In genomic region chr15:79431636-79432344, GRCh38 we compare ENCODE assay signal across 8 cellular contexts. TPM values are rescaled to one million over a fixed set of nuclear protein-coding genes. Genes with fewer than 3 reads are reported as not detected.
DNase-seq lines count a peak whose midpoint lies in the region; ATAC-seq and TF ChIP-seq lines count a peak whose summit lies in the region.

A gene with protein sequence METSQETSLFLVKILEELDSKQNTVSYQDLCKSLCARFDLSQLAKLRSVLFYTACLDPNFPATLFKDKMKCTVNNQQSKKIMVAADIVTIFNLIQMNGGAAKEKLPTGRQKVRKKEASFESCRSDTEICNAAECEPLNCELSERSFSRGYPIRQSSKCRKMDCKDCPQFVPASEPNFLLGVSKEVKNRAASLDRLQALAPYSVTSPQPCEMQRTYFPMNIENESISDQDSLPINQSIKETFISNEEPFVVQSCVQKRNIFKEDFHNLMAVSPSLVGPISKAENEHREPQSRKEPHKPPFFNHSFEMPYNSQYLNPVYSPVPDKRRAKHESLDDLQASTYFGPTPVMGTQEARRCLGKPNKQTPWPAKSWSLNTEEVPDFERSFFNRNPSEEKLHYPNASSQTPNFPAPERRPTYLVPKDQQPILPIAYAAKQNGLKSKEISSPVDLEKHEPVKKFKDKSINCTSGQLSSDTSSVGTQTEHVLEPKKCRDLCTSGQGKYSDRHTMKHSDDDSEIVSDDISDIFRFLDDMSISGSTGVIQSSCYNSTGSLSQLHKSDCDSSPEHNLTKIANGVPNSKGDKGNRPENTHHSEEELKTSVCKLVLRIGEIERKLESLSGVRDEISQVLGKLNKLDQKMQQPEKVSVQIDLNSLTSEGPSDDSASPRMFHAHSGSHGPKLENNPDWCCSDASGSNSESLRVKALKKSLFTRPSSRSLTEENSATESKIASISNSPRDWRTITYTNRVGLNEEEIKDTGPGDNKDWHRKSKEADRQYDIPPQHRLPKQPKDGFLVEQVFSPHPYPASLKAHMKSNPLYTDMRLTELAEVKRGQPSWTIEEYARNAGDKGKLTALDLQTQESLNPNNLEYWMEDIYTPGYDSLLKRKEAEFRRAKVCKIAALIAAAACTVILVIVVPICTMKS (plus strand): TSS chr15:79432336. CDS start chr15:79456148, 23,812 bp downstream.

- DNase-seq in GM03348 (ENCODE audit: low spot score) (peak; percentile 83), MG63 (peak; percentile 67), dedifferentiated amniotic fluid mesenchymal stem cell (ENCODE audit: extremely low spot score) (peak; percentile 20), lower lobe of right lung (no peak), DMS153 (lab: John Stamatoyannopoulos, UW) (no peak), NAMALWA (ENCODE audit: low spot score) (no peak)

- no peak for TF ChIP-seq CTCF in lower lobe of right lung (IDR thresholded peaks at IDR 0.05)

- H3K27ac ChIP-seq in lower lobe of right lung (no peak within 1 kb of the TSS), urinary bladder (ENCODE audit: low read depth) (no peak within 1 kb of the TSS)

- H3K9me3 ChIP-seq in MG63 (no peaks in the 10 kb centered on the region), lower lobe of right lung (no peaks in the 10 kb centered on the region)

- H3K36me3 ChIP-seq in MG63 (no peaks in the 10 kb centered on the region), lower lobe of right lung (no peaks in the 10 kb centered on the region), urinary bladder (ENCODE audit: insufficient read depth) (no peaks in the 10 kb centered on the region)

- H3K27me3 ChIP-seq in MG63 (peaks cover 25% of the 10 kb centered on the region), lower lobe of right lung (ENCODE audit: low read depth) (peaks cover 70% of the 10 kb centered on the region)

- H3K4me3 ChIP-seq in MG63, result peak within 1 kb of the TSS; percentile 51
- peak within 1 kb of the TSS; percentile 42 for H3K4me3 ChIP-seq in lower lobe of right lung
- H3K4me3 ChIP-seq in urinary bladder (ENCODE audit: low read depth, low read length), result peak within 1 kb of the TSS; percentile 44

- ATAC-seq in lower lobe of right lung, result peak; percentile 41 to 71
- ATAC-seq in GM18511 (IDR thresholded peaks at IDR 0.05; ENCODE audit: unreplicated experiment), result no peak

- under 1% methylated on average over 84 of the region's 84 CpGs for WGBS in urinary bladder

- H3K4me1 ChIP-seq in lower lobe of right lung (peaks cover 16% of the 10 kb centered on the region), urinary bladder (ENCODE audit: insufficient read depth) (peaks cover 4% of the 10 kb centered on the region)

- intact Hi-C loops in lower lobe of right lung (cut with DNase I), result no loop called here

RNA-seq across cellular contexts. Expression of the gene that starts here (rescaled TPM):
- total RNA-seq in MG63 (2014; rRNA removed; shearing (Covaris generic); ENCODE audit: low replicate concordance), result 0.52 and 0.79 TPM in 2 replicates
- total RNA-seq in lower lobe of right lung (0.30 TPM), urinary bladder (4.9 TPM)
- polyA plus RNA-seq in urinary bladder, result 0.16 TPM

Comparison
In these comparisons a context has a peak if more than half of its experiments do, and no peak if none do; other contexts are left out.
1. Peak in DNase-seq and H3K4me3 ChIP-seq in MG63; RNA of the gene not detected or under 1 TPM.
2. Peak in ATAC-seq and H3K4me3 ChIP-seq in lower lobe of right lung; RNA of the gene not detected or under 1 TPM.
3. DNase-seq: peak in GM03348 (single experiment) and dedifferentiated amniotic fluid mesenchymal stem cell (single experiment); none in lower lobe of right lung (single experiment), DMS153 (single experiment) and NAMALWA (single experiment).
4. Peak in every context shown above with its lines, with median percentiles within 50 percentile points of each other: H3K4me3 ChIP-seq.